In genomic region chr15:44738340-44738984, GRCh38 we compare ENCODE assay signal across 9 cellular contexts. TPM values are rescaled to one million over a fixed set of nuclear protein-coding genes. Genes with fewer than 3 reads are reported as not detected.
DNase-seq lines count a peak whose midpoint lies in the region; ATAC-seq and TF ChIP-seq lines count a peak whose summit lies in the region.
"Had no signal": no experiment of that assay in that cellular context is flagged by ENCODE, and none has a peak within 500 bp of the region (broad histone marks: within the 10 kb centered on the region; RNA-seq: fewer than 3 reads in every experiment).

No MANE protein-coding gene starts in this region.

- no peak overlapping the region for H3K4me3 ChIP-seq in Peyer's patch
- H3K4me3 ChIP-seq in choroid plexus epithelial cell (ENCODE audit: low read depth, low read length), result no peak overlapping the region
- no peak overlapping the region for H3K4me3 ChIP-seq in lung
- H3K4me3 ChIP-seq: SJSA1 had no signal

- TF ChIP-seq POLR2A in Peyer's patch (IDR thresholded peaks at IDR 0.05), result no peak

- H3K27ac ChIP-seq in Peyer's patch (no peak overlapping the region), lung (ENCODE audit: low read depth in 1 of 2, low read length in 1 of 2) (no peak overlapping the region)
- H3K27ac ChIP-seq: SJSA1 had no signal

- DNase-seq in COR-L47 (lab: John Stamatoyannopoulos, UW) (peak; percentile 19), HS-5 (ENCODE audit: low read depth) (peak; percentile 41), Peyer's patch (no peak), choroid plexus epithelial cell (ENCODE audit: low read depth) (peak; percentile 77), lung (ENCODE audit: low spot score) (no peak)
- DNase-seq in activated CD4-positive, alpha-beta T cell treated with anti-CD3 and anti-CD28 coated beads for 48 hours, result no peak

- no peaks in the 10 kb centered on the region for H3K36me3 ChIP-seq in Peyer's patch
- H3K36me3 ChIP-seq in lung (ENCODE audit: control insufficient read depth in 2 of 2, insufficient read depth in 2 of 2, low read length in 2 of 2), result no peaks in the 10 kb centered on the region
- H3K36me3 ChIP-seq: SJSA1 had no signal

- no peak for ATAC-seq in lung (ENCODE audit: insufficient read depth, low FRiP score)
- no peak for ATAC-seq in HG03432 (IDR thresholded peaks at IDR 0.05; ENCODE audit: unreplicated experiment)
- no peak for ATAC-seq in GM19035 (IDR thresholded peaks at IDR 0.05; ENCODE audit: unreplicated experiment)

- no peaks in the 10 kb centered on the region for H3K4me1 ChIP-seq in Peyer's patch
- H3K4me1 ChIP-seq in lung (ENCODE audit: control insufficient read depth in 2 of 2, insufficient read depth in 2 of 2, low read length in 2 of 2), result peaks cover 2 to 10% of the 10 kb centered on the region in 2 donors
- H3K4me1 ChIP-seq: SJSA1 had no signal

- H3K9me3 ChIP-seq in Peyer's patch (no peaks in the 10 kb centered on the region), lung (ENCODE audit: control insufficient read depth in 2 of 2, insufficient read depth in 1 of 2, low read length in 1 of 2) (no peaks in the 10 kb centered on the region)
- H3K9me3 ChIP-seq: SJSA1 had no signal

- TF ChIP-seq CTCF in Peyer's patch (IDR thresholded peaks at IDR 0.05) (peak; percentile 42 to 89 (median 84)), choroid plexus epithelial cell (conservative IDR thresholded peaks at IDR 0.05; ENCODE audit: low read depth, low read length) (peak; percentile 67), lung (IDR thresholded peaks at IDR 0.05; ENCODE audit: control extremely low read depth, extremely low read depth) (peak; percentile 30)

- WGBS in lung, 2 donors, result 61 to 65% methylated on average over 3 of the region's 3 CpGs

- no peaks in the 10 kb centered on the region for H3K27me3 ChIP-seq in Peyer's patch
- no peaks in the 10 kb centered on the region for H3K27me3 ChIP-seq in lung (ENCODE audit: control insufficient read depth, insufficient read depth)
- H3K27me3 ChIP-seq: SJSA1 had no signal

RNA-seq across cellular contexts. Expression of gene TRIM69, which starts 2.1 kb away (rescaled TPM):
- total RNA-seq in Peyer's patch, result 10 to 100 TPM in 2 of 4 donors, 1 to 10 TPM in 2; 6.7 to 11.7 (median 8.9) TPM
- 10 to 100 TPM; 13.1 to 21.3 TPM for total RNA-seq in lung
- 10 to 100 TPM; 11.2 to 26.4 TPM for polyA plus RNA-seq in lung

RNA-seq across cellular contexts. Expression of gene B2M, which starts 27.1 kb away (rescaled TPM):
- over 10,000 TPM in 1 of 4 donors, 1,000 to 10,000 TPM in 3; 2,244 to 13,999 (median 5,894) TPM for total RNA-seq in Peyer's patch
- 1,000 to 10,000 TPM; 2,080 to 4,787 TPM for total RNA-seq in lung
- over 10,000 TPM in 1 of 2 donors, 1,000 to 10,000 TPM in 1; 1,933 to 11,026 TPM for polyA plus RNA-seq in lung

RNA-seq across cellular contexts. Expression of gene PATL2, which starts 27.3 kb away (rescaled TPM):
- total RNA-seq in Peyer's patch, result 10 to 100 TPM in 2 of 4 donors, 1 to 10 TPM in 2; 4.0 to 35.5 (median 9.5) TPM
- 1 to 10 TPM; 2.4 to 3.0 TPM for total RNA-seq in lung
- 1 to 10 TPM; 4.4 to 4.8 TPM for polyA plus RNA-seq in lung

Comparison
In these comparisons a context has a peak if more than half of its experiments do, and no peak if none do; other contexts are left out.
1. DNase-seq: peak in COR-L47 (single experiment), HS-5 (single experiment) and choroid plexus epithelial cell (single experiment); none in Peyer's patch (0 of 3), lung (single experiment) and activated CD4-positive, alpha-beta T cell treated with anti-CD3 and anti-CD28 coated beads for 48 hours (single experiment).
2. CTCF ChIP-seq: peak in every context shown above with its lines; median percentile 84 in Peyer's patch; 67 in choroid plexus epithelial cell; 30 in lung.